ENCODE assay signal across 25 cellular contexts in the genomic region with DNA sequence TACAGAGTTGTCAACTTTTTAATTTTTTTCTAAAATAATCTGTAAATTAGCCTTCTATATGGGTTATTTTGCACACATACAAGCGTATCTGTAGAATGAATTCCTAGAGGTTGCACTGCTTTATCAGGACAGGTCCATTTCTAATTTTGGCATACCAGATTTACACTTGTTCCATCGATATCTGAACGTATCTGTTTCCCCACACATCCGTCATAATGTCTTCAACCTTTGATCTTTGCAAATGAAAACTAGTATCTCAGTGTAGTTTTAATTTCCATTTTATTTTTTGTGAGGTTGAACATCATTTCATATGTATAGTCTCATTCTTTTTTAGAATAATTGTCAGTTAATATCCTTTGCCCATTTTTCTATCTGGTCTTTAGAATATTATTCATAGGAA. TPM values are rescaled to one million over a fixed set of nuclear protein-coding genes. Genes with fewer than 3 reads are reported as not detected.
DNase-seq lines count a peak whose midpoint lies in the region; ATAC-seq, FAIRE-seq and TF ChIP-seq lines count a peak whose summit lies in the region.
"Had no signal": no experiment of that assay in that cellular context is flagged by ENCODE, and none has a peak within 500 bp of the region (broad histone marks: within the 10 kb centered on the region; RNA-seq: fewer than 3 reads in every experiment).

No MANE protein-coding gene starts in this region.

- H3K36me3 Mint-ChIP-seq in chondrocyte (ENCODE audit: low read depth) = peaks cover 3% of the 10 kb centered on the region

- no peaks in the 10 kb centered on the region for H3K27me3 Mint-ChIP-seq in chondrocyte (ENCODE audit: low read depth)
- H3K27me3 Mint-ChIP-seq: B cell; CD4-positive, alpha-beta T cell had no signal

- H3K9ac ChIP-seq in kidney (ENCODE audit: low read length in 2 of 2) = no peak overlapping the region
- H3K9ac ChIP-seq: BLaER1 treated with 17β-estradiol and CSF1 and Interleukin-3, amounts not matched to agents 10 nM and 100 nM had no signal

- TF ChIP-seq POLR2A in right lobe of liver (IDR thresholded peaks at IDR 0.05) = no peak

- H3K36me3 ChIP-seq in kidney (ENCODE audit: control insufficient read depth in 1 of 2, insufficient read depth in 2 of 2, low read length in 2 of 2) (peaks cover 2 to 5% of the 10 kb centered on the region in 2 donors), right lobe of liver (no peaks in the 10 kb centered on the region), lower lobe of right lung (peaks cover 51% of the 10 kb centered on the region)

- ATAC-seq in right lobe of liver (peak; percentile 42 to 62 (median 49)), lower lobe of right lung (no peak)
- ATAC-seq: A549; CD8-positive, alpha-beta T cell; GM12878 had no signal

- H3K4me1 Mint-ChIP-seq in chondrocyte (ENCODE audit: low read depth) = peaks cover 29% of the 10 kb centered on the region

- H3K4me3 ChIP-seq in kidney (ENCODE audit: low read length in 2 of 2) (no peak overlapping the region), right lobe of liver (no peak overlapping the region), lower lobe of right lung (no peak overlapping the region)
- H3K4me3 ChIP-seq: A549; BLaER1 treated with 17β-estradiol and CSF1 and Interleukin-3, amounts not matched to agents 10 nM and 100 nM; GM12878 had no signal

- no peak for DNase-seq in kidney
- DNase-seq in right lobe of liver = no peak
- DNase-seq in chondrocyte (ENCODE audit: low spot score) = no peak
- no peak for DNase-seq in lower lobe of right lung
- DNase-seq: 8988T; AML-193; Caco-2; Calu3; CD4-positive, alpha-beta T cell; CD8-positive, alpha-beta T cell; DMS53; DMS79; DND-41; EL; GDM1 had no signal

- H3K9me3 ChIP-seq in kidney (ENCODE audit: control insufficient read depth in 1 of 2, low read length in 2 of 2) (no peaks in the 10 kb centered on the region), right lobe of liver (no peaks in the 10 kb centered on the region), lower lobe of right lung (no peaks in the 10 kb centered on the region)
- H3K9me3 ChIP-seq: A549; BLaER1 treated with 17β-estradiol and CSF1 and Interleukin-3, amounts not matched to agents 10 nM and 100 nM; Caco-2 had no signal

- 41% methylated on average over 4 of the region's 4 CpGs for WGBS in right lobe of liver (ENCODE audit: insufficient coverage, low coverage, low lambda C conversion rate, missing lambda C conversion rate)

- H3K9me3 Mint-ChIP-seq in chondrocyte (ENCODE audit: low read depth) = no peaks in the 10 kb centered on the region
- H3K9me3 Mint-ChIP-seq: CD4-positive, alpha-beta T cell; CD8-positive, alpha-beta T cell had no signal

- intact Hi-C loops in kidney (cut with DNase I) (no loop called here), right lobe of liver (cut with DNase I) (no loop called here), lower lobe of right lung (cut with DNase I) (no loop called here)

- H3K4me3 Mint-ChIP-seq in chondrocyte (ENCODE audit: unreplicated experiment) = no peak overlapping the region
- H3K4me3 Mint-ChIP-seq: B cell; CD4-positive, alpha-beta T cell; CD8-positive, alpha-beta T cell had no signal

- peak; percentile 34 for FAIRE-seq in A204.1 (lab: Jason Lieb, UNC)
- peak; percentile 3 for FAIRE-seq in kidney (lab: Jason Lieb, UNC)
- FAIRE-seq: A549, D721Med, GM12878, GM12892, GM18507, GM19239 had no signal

- H3K27me3 ChIP-seq in right lobe of liver = no peaks in the 10 kb centered on the region
- no peaks in the 10 kb centered on the region for H3K27me3 ChIP-seq in lower lobe of right lung (ENCODE audit: low read depth)
- H3K27me3 ChIP-seq: BLaER1 treated with 17β-estradiol and CSF1 and Interleukin-3, amounts not matched to agents 10 nM and 100 nM had no signal

- peaks cover 3 to 8% of the 10 kb centered on the region in 2 donors for H3K4me1 ChIP-seq in kidney (ENCODE audit: control insufficient read depth in 1 of 2, insufficient read depth in 1 of 2, low read depth in 1 of 2, low read length in 2 of 2)
- H3K4me1 ChIP-seq in right lobe of liver = peaks cover 0 to 49% (median 4%) of the 10 kb centered on the region in 4 donors
- H3K4me1 ChIP-seq in lower lobe of right lung = peaks cover 26% of the 10 kb centered on the region
- H3K4me1 ChIP-seq: Caco-2 had no signal

- H3K27ac ChIP-seq in kidney (ENCODE audit: low read depth in 2 of 2, low read length in 2 of 2) (no peak overlapping the region), right lobe of liver (no peak overlapping the region), lower lobe of right lung (no peak overlapping the region)
- H3K27ac ChIP-seq: A549; BLaER1 treated with 17β-estradiol and CSF1 and Interleukin-3, amounts not matched to agents 10 nM and 100 nM; C4-2B had no signal

- H3K27ac Mint-ChIP-seq in chondrocyte (ENCODE audit: unreplicated experiment) = no peak overlapping the region
- H3K27ac Mint-ChIP-seq: B cell had no signal

- TF ChIP-seq CTCF in kidney (IDR thresholded peaks at IDR 0.05; ENCODE audit: borderline replicate concordance, extremely low read depth, insufficient read depth) (no peak), right lobe of liver (IDR thresholded peaks at IDR 0.05) (no peak), chondrocyte (IDR thresholded peaks at IDR 0.05) (no peak), lower lobe of right lung (IDR thresholded peaks at IDR 0.05) (no peak)

RNA-seq across cellular contexts. Expression of gene SENP6, which starts 22.7 kb away (rescaled TPM):
- total RNA-seq in kidney (99.3 TPM), right lobe of liver (10 to 100 TPM; 21.8 to 43.4 (median 31.6) TPM), chondrocyte (82.1 to 96.3 TPM (median 83.6 TPM) in 3 replicates), lower lobe of right lung (84.4 TPM)
- polyA plus RNA-seq in kidney (ENCODE audit: insufficient read depth, low read depth, low replicate concordance) = 28.8 TPM

Comparison
In these comparisons a context has a peak if more than half of its experiments do, and no peak if none do; other contexts are left out.
1. ATAC-seq: peak in right lobe of liver (4 of 4); none in lower lobe of right lung (0 of 2).